Comparison of ENCODE assay signal across 1 cellular context in the genomic region with DNA sequence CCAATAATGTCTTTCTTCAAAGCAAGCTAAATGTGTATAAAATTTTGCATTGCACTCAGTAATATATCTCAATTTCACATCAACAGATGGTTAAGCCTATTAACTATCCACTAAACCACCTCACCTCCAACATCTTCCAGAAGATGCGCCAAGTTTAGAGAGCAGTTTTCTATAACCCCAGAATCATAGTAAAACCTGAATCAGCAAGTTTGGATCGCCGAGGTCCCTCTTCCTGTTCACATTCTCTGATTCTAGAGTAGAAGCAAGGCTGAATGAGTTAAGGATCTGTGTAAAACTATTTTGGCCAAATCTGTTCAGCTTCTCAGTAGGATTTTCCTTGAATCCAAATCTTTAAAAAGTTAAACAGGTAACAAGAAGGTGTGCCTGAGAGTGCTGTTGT.
TF ChIP-seq lines count a peak whose summit lies in the region.

No MANE protein-coding gene starts in this region.

TF ChIP-seq in HCT116, 20 proteins besides CTCF, POLR2A, EP300 and RAD21 (continued from another document):
- TF ChIP-seq, protein P1, sequence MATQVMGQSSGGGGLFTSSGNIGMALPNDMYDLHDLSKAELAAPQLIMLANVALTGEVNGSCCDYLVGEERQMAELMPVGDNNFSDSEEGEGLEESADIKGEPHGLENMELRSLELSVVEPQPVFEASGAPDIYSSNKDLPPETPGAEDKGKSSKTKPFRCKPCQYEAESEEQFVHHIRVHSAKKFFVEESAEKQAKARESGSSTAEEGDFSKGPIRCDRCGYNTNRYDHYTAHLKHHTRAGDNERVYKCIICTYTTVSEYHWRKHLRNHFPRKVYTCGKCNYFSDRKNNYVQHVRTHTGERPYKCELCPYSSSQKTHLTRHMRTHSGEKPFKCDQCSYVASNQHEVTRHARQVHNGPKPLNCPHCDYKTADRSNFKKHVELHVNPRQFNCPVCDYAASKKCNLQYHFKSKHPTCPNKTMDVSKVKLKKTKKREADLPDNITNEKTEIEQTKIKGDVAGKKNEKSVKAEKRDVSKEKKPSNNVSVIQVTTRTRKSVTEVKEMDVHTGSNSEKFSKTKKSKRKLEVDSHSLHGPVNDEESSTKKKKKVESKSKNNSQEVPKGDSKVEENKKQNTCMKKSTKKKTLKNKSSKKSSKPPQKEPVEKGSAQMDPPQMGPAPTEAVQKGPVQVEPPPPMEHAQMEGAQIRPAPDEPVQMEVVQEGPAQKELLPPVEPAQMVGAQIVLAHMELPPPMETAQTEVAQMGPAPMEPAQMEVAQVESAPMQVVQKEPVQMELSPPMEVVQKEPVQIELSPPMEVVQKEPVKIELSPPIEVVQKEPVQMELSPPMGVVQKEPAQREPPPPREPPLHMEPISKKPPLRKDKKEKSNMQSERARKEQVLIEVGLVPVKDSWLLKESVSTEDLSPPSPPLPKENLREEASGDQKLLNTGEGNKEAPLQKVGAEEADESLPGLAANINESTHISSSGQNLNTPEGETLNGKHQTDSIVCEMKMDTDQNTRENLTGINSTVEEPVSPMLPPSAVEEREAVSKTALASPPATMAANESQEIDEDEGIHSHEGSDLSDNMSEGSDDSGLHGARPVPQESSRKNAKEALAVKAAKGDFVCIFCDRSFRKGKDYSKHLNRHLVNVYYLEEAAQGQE (IDR thresholded peaks at IDR 0.05; ENCODE audit: low read depth): no peak
- TF ChIP-seq SIN3A (IDR thresholded peaks at IDR 0.05; ENCODE audit: low read depth) (no peak), POLR2AphosphoS5 (IDR thresholded peaks at IDR 0.05; ENCODE audit: low read depth, low read length) (no peak), SRF (IDR thresholded peaks at IDR 0.05; ENCODE audit: low read depth) (no peak), FOSL1 (IDR thresholded peaks at IDR 0.05; ENCODE audit: low read depth) (no peak), ELF1 (IDR thresholded peaks at IDR 0.05; ENCODE audit: borderline replicate concordance, low read depth) (no peak), ZFX (IDR thresholded peaks at IDR 0.05) (no peak), YY1 (IDR thresholded peaks at IDR 0.05; ENCODE audit: extremely low read depth, insufficient replicate concordance, low read depth, low read length) (no peak), CBX3 (IDR thresholded peaks at IDR 0.05; ENCODE audit: low read depth) (no peak), EGR1 (IDR thresholded peaks at IDR 0.05; ENCODE audit: low read depth) (no peak)
- TF ChIP-seq, protein P2, sequence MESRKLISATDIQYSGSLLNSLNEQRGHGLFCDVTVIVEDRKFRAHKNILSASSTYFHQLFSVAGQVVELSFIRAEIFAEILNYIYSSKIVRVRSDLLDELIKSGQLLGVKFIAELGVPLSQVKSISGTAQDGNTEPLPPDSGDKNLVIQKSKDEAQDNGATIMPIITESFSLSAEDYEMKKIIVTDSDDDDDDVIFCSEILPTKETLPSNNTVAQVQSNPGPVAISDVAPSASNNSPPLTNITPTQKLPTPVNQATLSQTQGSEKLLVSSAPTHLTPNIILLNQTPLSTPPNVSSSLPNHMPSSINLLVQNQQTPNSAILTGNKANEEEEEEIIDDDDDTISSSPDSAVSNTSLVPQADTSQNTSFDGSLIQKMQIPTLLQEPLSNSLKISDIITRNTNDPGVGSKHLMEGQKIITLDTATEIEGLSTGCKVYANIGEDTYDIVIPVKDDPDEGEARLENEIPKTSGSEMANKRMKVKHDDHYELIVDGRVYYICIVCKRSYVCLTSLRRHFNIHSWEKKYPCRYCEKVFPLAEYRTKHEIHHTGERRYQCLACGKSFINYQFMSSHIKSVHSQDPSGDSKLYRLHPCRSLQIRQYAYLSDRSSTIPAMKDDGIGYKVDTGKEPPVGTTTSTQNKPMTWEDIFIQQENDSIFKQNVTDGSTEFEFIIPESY (IDR thresholded peaks at IDR 0.05; ENCODE audit: extremely low read depth, insufficient replicate concordance, low read length): no peak
- TF ChIP-seq, protein P3, sequence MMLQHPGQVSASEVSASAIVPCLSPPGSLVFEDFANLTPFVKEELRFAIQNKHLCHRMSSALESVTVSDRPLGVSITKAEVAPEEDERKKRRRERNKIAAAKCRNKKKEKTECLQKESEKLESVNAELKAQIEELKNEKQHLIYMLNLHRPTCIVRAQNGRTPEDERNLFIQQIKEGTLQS (IDR thresholded peaks at IDR 0.05): no peak
